In the genomic region with DNA sequence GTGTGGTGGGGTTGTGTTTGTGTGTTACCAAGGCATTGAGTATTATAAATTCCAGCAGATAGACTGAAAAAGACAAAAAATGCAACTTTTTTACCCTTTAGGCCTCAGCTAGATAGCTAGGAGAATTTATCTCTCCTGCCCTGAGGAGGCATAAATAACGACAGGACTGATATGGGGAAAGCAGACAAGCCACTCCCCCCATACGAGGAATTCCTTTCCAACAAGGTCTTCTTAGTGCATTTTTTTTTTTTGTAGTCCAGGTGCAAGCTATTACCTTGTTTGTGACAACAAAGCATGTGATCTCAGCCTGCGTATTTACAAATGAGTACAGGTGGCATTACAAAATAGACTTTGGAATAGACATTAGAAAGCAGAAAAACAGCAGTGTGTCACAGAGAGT, we compare ENCODE assay signal across 20 cellular contexts.
A peak's percentile ranks its signal among the peaks of the same experiment; 100 is the strongest.
DNase-seq lines count a peak whose midpoint lies in the region; FAIRE-seq and TF ChIP-seq lines count a peak whose summit lies in the region.
"Had no signal": no experiment of that assay in that cellular context is flagged by ENCODE, and none has a peak within 500 bp of the region (broad histone marks: within the 10 kb centered on the region; RNA-seq: fewer than 3 reads in every experiment).

No MANE protein-coding gene starts in this region.

- peaks cover 6% of the 10 kb centered on the region for H3K4me1 Mint-ChIP-seq in astrocyte (ENCODE audit: low read depth, unreplicated experiment)
- H3K4me1 Mint-ChIP-seq: CD8-positive, alpha-beta memory T cell had no signal

- TF ChIP-seq CTCF in astrocyte (IDR thresholded peaks at IDR 0.05; ENCODE audit: insufficient read depth, low read depth, low read length), result no peak

- H4K8ac ChIP-seq in trophoblast cell (ENCODE audit: low read depth, low read length), result no peak overlapping the region

- H4K12ac ChIP-seq in trophoblast cell (ENCODE audit: low read depth, low read length), result no peak overlapping the region

- H3K9me3 ChIP-seq in astrocyte (ENCODE audit: insufficient read depth, low read depth, low read length) (no peaks in the 10 kb centered on the region), trophoblast cell (ENCODE audit: insufficient read depth, low read depth, low read length) (no peaks in the 10 kb centered on the region)
- H3K9me3 ChIP-seq: BLaER1 had no signal

- no peaks in the 10 kb centered on the region for H4K20me1 ChIP-seq in astrocyte (ENCODE audit: insufficient read depth, low read length)
- H4K20me1 ChIP-seq: BLaER1 had no signal

- H2BK5ac ChIP-seq in trophoblast cell (ENCODE audit: low read depth, low read length, poor library complexity), result no peak overlapping the region

- WGBS in trophoblast cell (ENCODE audit: extremely low coverage, insufficient coverage, insufficient read length), result no CpG with 5 or more reads among the region's 3 CpGs

- H3K4me3 ChIP-seq in astrocyte (ENCODE audit: insufficient read depth, low read depth, low read length) (no peak overlapping the region), trophoblast cell (ENCODE audit: low read depth, low read length) (no peak overlapping the region)
- H3K4me3 ChIP-seq: BLaER1 had no signal

- no peak overlapping the region for H3K14ac ChIP-seq in trophoblast cell (ENCODE audit: low read length)

- no peak overlapping the region for H3K4ac ChIP-seq in trophoblast cell (ENCODE audit: low read depth, low read length)

- H3K9ac ChIP-seq in astrocyte (ENCODE audit: low read length), result no peak overlapping the region
- H3K9ac ChIP-seq in trophoblast cell (ENCODE audit: low read length), result no peak overlapping the region
- H3K9ac ChIP-seq: BLaER1 had no signal

- DNase-seq in NCI-H2107 treated with DMSO at 0.1 percent for 48 hours (lab: John Stamatoyannopoulos, UW; ENCODE audit: unreplicated experiment) (peak; percentile 85), NCI-H2107 (lab: John Stamatoyannopoulos, UW) (no peak), NCI-H1105 treated with DMSO at 0.1 percent for 48 hours (lab: John Stamatoyannopoulos, UW) (peak; percentile 52), astrocyte (ENCODE audit: low read depth) (no peak), trophoblast cell (peak; percentile 93 to 98), iPS-NIHi7 (ENCODE audit: extremely low spot score) (no peak), SHP77 (lab: John Stamatoyannopoulos, UW) (no peak)
- DNase-seq in stimulated activated naive CD4-positive, alpha-beta T cell (lab: John Stamatoyannopoulos, UW), result no peak
- DNase-seq: CD8-positive, alpha-beta memory T cell; H9; IMR-90; Kasumi-1; NCI-H1436; NCI-H2081 treated with DMSO at 0.1 percent for 48 hours; NCI-H82; SHP77 treated with DMSO at 0.1 percent for 48 hours had no signal

- no peak overlapping the region for H3K18ac ChIP-seq in trophoblast cell (ENCODE audit: low read length)

- H2AFZ ChIP-seq in astrocyte (ENCODE audit: low read depth, low read length) (no peak overlapping the region), trophoblast cell (ENCODE audit: insufficient read depth, low read length, poor library complexity) (no peak overlapping the region)

- no peak for FAIRE-seq in astrocyte (lab: Jason Lieb, UNC)
- FAIRE-seq: GM12891, RCC 7860 had no signal

- H3K27ac ChIP-seq in astrocyte (ENCODE audit: low read depth, low read length), result no peak overlapping the region
- H3K27ac ChIP-seq in trophoblast cell (ENCODE audit: low read depth, low read length), result peak overlapping the region; percentile 73
- H3K27ac ChIP-seq: 22Rv1, BLaER1 had no signal

- H2BK12ac ChIP-seq in trophoblast cell (ENCODE audit: low read length), result no peak overlapping the region

- no peak overlapping the region for H2AK5ac ChIP-seq in trophoblast cell (ENCODE audit: low read length)

- no peak overlapping the region for H2BK120ac ChIP-seq in trophoblast cell (ENCODE audit: insufficient read depth, low read length, poor library complexity)

- H3K27me3 Mint-ChIP-seq in astrocyte (ENCODE audit: low read depth, unreplicated experiment), result no peaks in the 10 kb centered on the region
- H3K27me3 Mint-ChIP-seq: CD8-positive, alpha-beta memory T cell had no signal

- H3K27ac Mint-ChIP-seq in astrocyte (ENCODE audit: unreplicated experiment), result peak overlapping the region; percentile 3
- H3K27ac Mint-ChIP-seq: CD8-positive, alpha-beta memory T cell had no signal

- no peak overlapping the region for H3K4me3 Mint-ChIP-seq in astrocyte (ENCODE audit: unreplicated experiment)
- H3K4me3 Mint-ChIP-seq: CD8-positive, alpha-beta memory T cell; H9 had no signal

- H3K79me1 ChIP-seq in trophoblast cell (ENCODE audit: low read length), result peaks cover 2% of the 10 kb centered on the region

- H3K4me2 ChIP-seq in astrocyte (ENCODE audit: low read length) (no peak overlapping the region), trophoblast cell (ENCODE audit: low read length) (no peak overlapping the region)
- H3K4me2 ChIP-seq: BLaER1 had no signal

- no peak overlapping the region for H3K23ac ChIP-seq in trophoblast cell (ENCODE audit: low read length)

- H3K79me2 ChIP-seq in astrocyte (ENCODE audit: insufficient read depth, low read length), result no peaks in the 10 kb centered on the region
- no peaks in the 10 kb centered on the region for H3K79me2 ChIP-seq in trophoblast cell (ENCODE audit: control insufficient read depth, insufficient read depth, low read length, poor library complexity)

- H3K36me3 ChIP-seq in astrocyte (ENCODE audit: insufficient read depth, low read length), result no peaks in the 10 kb centered on the region
- H3K36me3 ChIP-seq in trophoblast cell (ENCODE audit: control insufficient read depth in 1 of 2, insufficient read depth in 2 of 2, low read length in 2 of 2), result no peaks in the 10 kb centered on the region
- H3K36me3 ChIP-seq: BLaER1 had no signal

- no peaks in the 10 kb centered on the region for H3K9me3 Mint-ChIP-seq in astrocyte (ENCODE audit: unreplicated experiment)
- H3K9me3 Mint-ChIP-seq: H9 had no signal

- H3K27me3 ChIP-seq in astrocyte (ENCODE audit: insufficient read depth, low read length), result no peaks in the 10 kb centered on the region
- no peaks in the 10 kb centered on the region for H3K27me3 ChIP-seq in trophoblast cell (ENCODE audit: insufficient read depth, low read length)
- H3K27me3 ChIP-seq: BLaER1 had no signal

- no peaks in the 10 kb centered on the region for H3K4me1 ChIP-seq in astrocyte (ENCODE audit: insufficient read depth, low read length)
- peaks cover 0 to 2% of the 10 kb centered on the region in 2 experiments for H3K4me1 ChIP-seq in trophoblast cell (ENCODE audit: control insufficient read depth in 1 of 2, insufficient read depth in 2 of 2, low read length in 2 of 2)
- H3K4me1 ChIP-seq: BLaER1 had no signal

- no peak overlapping the region for H4K91ac ChIP-seq in trophoblast cell (ENCODE audit: low read depth, low read length)

- H3K36me3 Mint-ChIP-seq in astrocyte (ENCODE audit: low read depth, unreplicated experiment), result no peaks in the 10 kb centered on the region
- H3K36me3 Mint-ChIP-seq: CD8-positive, alpha-beta memory T cell had no signal

Comparison
In these comparisons a context has a peak if more than half of its experiments do, and no peak if none do; other contexts are left out.
1. DNase-seq: peak in NCI-H2107 treated with DMSO at 0.1 percent for 48 hours (single experiment), NCI-H1105 treated with DMSO at 0.1 percent for 48 hours (single experiment) and trophoblast cell (2 of 2); none in NCI-H2107 (single experiment), astrocyte (single experiment), iPS-NIHi7 (single experiment), stimulated activated naive CD4-positive, alpha-beta T cell (0 of 6) and SHP77 (0 of 2).